In the genomic region with DNA sequence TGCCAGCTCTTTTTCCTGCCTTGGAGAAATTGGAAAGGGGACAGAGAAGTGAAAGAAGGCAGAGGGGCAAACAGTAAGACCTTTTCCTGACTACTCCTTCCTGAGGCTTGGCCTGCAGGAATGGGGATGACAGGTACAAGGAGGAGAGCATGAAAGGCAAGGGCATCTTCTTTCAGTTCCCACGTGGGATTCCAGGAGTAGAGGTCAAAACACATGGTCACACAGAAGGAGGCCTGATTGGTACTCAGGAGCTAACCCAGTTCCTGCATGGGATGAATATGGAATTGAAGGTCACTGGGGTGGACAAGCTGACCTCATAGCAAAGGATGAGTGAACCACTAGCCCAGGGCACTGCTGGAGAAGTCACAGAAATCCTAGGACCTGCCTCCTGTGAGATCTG, we compare ENCODE assay signal across 31 cellular contexts.
"Had no signal": no experiment of that assay in that cellular context is flagged by ENCODE, and none has a peak within 500 bp of the region (broad histone marks: within the 10 kb centered on the region; RNA-seq: fewer than 3 reads in every experiment).

No MANE protein-coding gene starts in this region.

- H3K27ac Mint-ChIP-seq: activated CD4-positive, alpha-beta memory T cell treated with anti-CD3 and anti-CD28 coated beads for 36 hours; activated CD4-positive, alpha-beta T cell treated with anti-CD3 and anti-CD28 coated beads for 36 hours; activated CD4-positive, alpha-beta T cell treated with anti-CD3 and anti-CD28 coated beads, Interleukin-2, amount 10 ng/mL, durations not matched to agents 24 days and 14 days; activated CD8-positive, alpha-beta memory T cell treated with anti-CD3 and anti-CD28 coated beads, Interleukin-2, amount 10 ng/mL, durations not matched to agents 7 days and 5 days; activated CD8-positive, alpha-beta T cell treated with anti-CD3 and anti-CD28 coated beads, Interleukin-2, amount 10 ng/mL, durations not matched to agents 7 days and 5 days; activated naive CD4-positive, alpha-beta T cell treated with anti-CD3 and anti-CD28 coated beads for 36 hours; activated naive CD4-positive, alpha-beta T cell treated with anti-CD3 and anti-CD28 coated beads, Interleukin-2, amount 50 U/mL, for 24 hours; activated naive CD8-positive, alpha-beta T cell treated with anti-CD3 and anti-CD28 coated beads for 36 hours; activated naive CD8-positive, alpha-beta T cell treated with anti-CD3 and anti-CD28 coated beads, Interleukin-2, amount 50 U/mL, for 24 hours; activated T-helper 1 cell treated with anti-CD3 and anti-CD28 coated beads, Interleukin-12 subunit alpha, Interleukin-12 subunit beta, Interleukin-2, Interleukin-4 antibody, amounts not matched to agents 30 ng/mL and 10 ng/mL and 1 ng/mL, durations not matched to agents 14 hours and 24 hours and 36 hours; activated T-helper 2 cell treated with anti-CD3 and anti-CD28 coated beads, Interferon-gamma antibody, Interleukin-2, Interleukin-4, amounts not matched to agents 10 μg/mL and 5 μg/mL and 100 μg/mL, durations not matched to agents 14 hours and 24 hours and 36 hours; effector memory CD8-positive, alpha-beta T cell had no signal

- H3K9me3 Mint-ChIP-seq: activated CD4-positive, alpha-beta memory T cell treated with anti-CD3 and anti-CD28 coated beads for 36 hours; activated CD4-positive, alpha-beta T cell treated with anti-CD3 and anti-CD28 coated beads, Interleukin-2, amount 10 ng/mL, durations not matched to agents 24 days and 14 days; activated naive CD4-positive, alpha-beta T cell treated with anti-CD3 and anti-CD28 coated beads for 36 hours; activated naive CD4-positive, alpha-beta T cell treated with anti-CD3 and anti-CD28 coated beads, Interleukin-2, amount 50 U/mL, for 24 hours; activated naive CD8-positive, alpha-beta T cell treated with anti-CD3 and anti-CD28 coated beads for 36 hours; activated naive CD8-positive, alpha-beta T cell treated with anti-CD3 and anti-CD28 coated beads, Interleukin-2, amount 50 U/mL, for 24 hours; activated T-helper 1 cell treated with anti-CD3 and anti-CD28 coated beads, Interleukin-12 subunit alpha, Interleukin-12 subunit beta, Interleukin-2, Interleukin-4 antibody, amounts not matched to agents 30 ng/mL and 10 ng/mL and 1 ng/mL, durations not matched to agents 14 hours and 24 hours and 36 hours; activated T-helper 2 cell treated with anti-CD3 and anti-CD28 coated beads, Interferon-gamma antibody, Interleukin-2, Interleukin-4, amounts not matched to agents 10 μg/mL and 5 μg/mL and 100 μg/mL, durations not matched to agents 14 hours and 24 hours and 36 hours; effector memory CD8-positive, alpha-beta T cell had no signal

- DNase-seq: activated CD4-positive, alpha-beta memory T cell treated with anti-CD3 and anti-CD28 coated beads for 36 hours; activated CD4-positive, alpha-beta T cell treated with anti-CD3 and anti-CD28 coated beads for 36 hours; activated CD4-positive, alpha-beta T cell treated with anti-CD3 and anti-CD28 coated beads, Interleukin-2, amount 10 ng/mL, durations not matched to agents 24 days and 14 days; activated CD4-positive, CD25-positive, alpha-beta regulatory T cell; activated CD4-positive, CD25-positive, alpha-beta regulatory T cell treated with anti-CD3 and anti-CD28 coated beads, Interleukin-2, amount 50 U/mL, for 72 hours; activated CD8-positive, alpha-beta memory T cell treated with anti-CD3 and anti-CD28 coated beads, Interleukin-2, amount 10 ng/mL, durations not matched to agents 7 days and 5 days; activated CD8-positive, alpha-beta memory T cell treated with anti-CD3 and anti-CD28 coated beads, Interleukin-2, amount 50 U/mL, for 4 hours; activated CD8-positive, alpha-beta T cell treated with anti-CD3 and anti-CD28 coated beads, Interleukin-2, amount 10 ng/mL, durations not matched to agents 7 days and 5 days; activated effector memory CD4-positive, alpha-beta T cell treated with anti-CD3 and anti-CD28 coated beads, Interleukin-2, amount 50 U/mL, for 16 hours; activated naive CD4-positive, alpha-beta T cell treated with anti-CD3 and anti-CD28 coated beads for 36 hours; activated naive CD8-positive, alpha-beta T cell treated with anti-CD3 and anti-CD28 coated beads for 36 hours; activated naive CD8-positive, alpha-beta T cell treated with anti-CD3 and anti-CD28 coated beads, Interleukin-2, amount 50 U/mL, for 24 hours; activated T-cell treated with anti-CD3 and anti-CD28 coated beads, Interleukin-2, amount 50 U/mL, for 1 hour; activated T-cell treated with anti-CD3 and anti-CD28 coated beads, Interleukin-2, amount 50 U/mL, for 48 hours; adrenal gland; amygdala; aorta; body of pancreas; caudate nucleus; cortex of kidney; dermis blood vessel endothelial cell; effector CD4-positive, alpha-beta T cell; effector memory CD8-positive, alpha-beta T cell; erythroblast; foreskin keratinocyte; T-helper 2 cell had no signal

- H3K27ac ChIP-seq: adrenal gland, body of pancreas, esophagus muscularis mucosa, foreskin keratinocyte, gastroesophageal sphincter had no signal

- H3K4me3 ChIP-seq: adrenal gland, body of pancreas, esophagus muscularis mucosa, gastroesophageal sphincter had no signal

- H3K4me3 Mint-ChIP-seq: activated CD4-positive, alpha-beta memory T cell treated with anti-CD3 and anti-CD28 coated beads for 36 hours; activated CD4-positive, alpha-beta T cell treated with anti-CD3 and anti-CD28 coated beads for 36 hours; activated CD4-positive, alpha-beta T cell treated with anti-CD3 and anti-CD28 coated beads, Interleukin-2, amount 10 ng/mL, durations not matched to agents 24 days and 14 days; activated CD8-positive, alpha-beta memory T cell treated with anti-CD3 and anti-CD28 coated beads, Interleukin-2, amount 10 ng/mL, durations not matched to agents 7 days and 5 days; activated CD8-positive, alpha-beta T cell treated with anti-CD3 and anti-CD28 coated beads, Interleukin-2, amount 10 ng/mL, durations not matched to agents 7 days and 5 days; activated naive CD4-positive, alpha-beta T cell treated with anti-CD3 and anti-CD28 coated beads for 36 hours; activated naive CD4-positive, alpha-beta T cell treated with anti-CD3 and anti-CD28 coated beads, Interleukin-2, amount 50 U/mL, for 24 hours; activated naive CD8-positive, alpha-beta T cell treated with anti-CD3 and anti-CD28 coated beads for 36 hours; activated naive CD8-positive, alpha-beta T cell treated with anti-CD3 and anti-CD28 coated beads, Interleukin-2, amount 50 U/mL, for 24 hours; activated T-helper 1 cell treated with anti-CD3 and anti-CD28 coated beads, Interleukin-12 subunit alpha, Interleukin-12 subunit beta, Interleukin-2, Interleukin-4 antibody, amounts not matched to agents 30 ng/mL and 10 ng/mL and 1 ng/mL, durations not matched to agents 14 hours and 24 hours and 36 hours; effector memory CD8-positive, alpha-beta T cell had no signal

- H3K27me3 ChIP-seq: adrenal gland, body of pancreas, esophagus muscularis mucosa, foreskin keratinocyte, gastroesophageal sphincter had no signal

- ATAC-seq: activated CD4-positive, alpha-beta T cell treated with anti-CD3 and anti-CD28 coated beads for 36 hours; activated CD8-positive, alpha-beta memory T cell treated with anti-CD3 and anti-CD28 coated beads, Interleukin-2, amount 10 ng/mL, durations not matched to agents 7 days and 5 days; activated CD8-positive, alpha-beta T cell treated with anti-CD3 and anti-CD28 coated beads, Interleukin-2, amount 10 ng/mL, durations not matched to agents 7 days and 5 days; activated naive CD8-positive, alpha-beta T cell treated with anti-CD3 and anti-CD28 coated beads, Interleukin-2, amount 50 U/mL, for 24 hours; body of pancreas; effector memory CD8-positive, alpha-beta T cell; foreskin keratinocyte; gastroesophageal sphincter had no signal

- H3K4me1 ChIP-seq: adrenal gland, body of pancreas had no signal

- H3K4me1 Mint-ChIP-seq: activated CD4-positive, alpha-beta T cell treated with anti-CD3 and anti-CD28 coated beads for 36 hours; activated CD4-positive, alpha-beta T cell treated with anti-CD3 and anti-CD28 coated beads, Interleukin-2, amount 10 ng/mL, durations not matched to agents 24 days and 14 days; activated CD8-positive, alpha-beta memory T cell treated with anti-CD3 and anti-CD28 coated beads, Interleukin-2, amount 10 ng/mL, durations not matched to agents 7 days and 5 days; activated naive CD4-positive, alpha-beta T cell treated with anti-CD3 and anti-CD28 coated beads, Interleukin-2, amount 50 U/mL, for 24 hours; activated naive CD8-positive, alpha-beta T cell treated with anti-CD3 and anti-CD28 coated beads for 36 hours; activated naive CD8-positive, alpha-beta T cell treated with anti-CD3 and anti-CD28 coated beads, Interleukin-2, amount 50 U/mL, for 24 hours had no signal

- H3K9me3 ChIP-seq: adrenal gland, body of pancreas, esophagus muscularis mucosa, gastroesophageal sphincter had no signal

- H3K36me3 ChIP-seq: adrenal gland, esophagus muscularis mucosa, gastroesophageal sphincter had no signal

- H3K36me3 Mint-ChIP-seq: activated CD4-positive, alpha-beta memory T cell treated with anti-CD3 and anti-CD28 coated beads for 36 hours; activated CD8-positive, alpha-beta memory T cell treated with anti-CD3 and anti-CD28 coated beads, Interleukin-2, amount 10 ng/mL, durations not matched to agents 7 days and 5 days; activated naive CD4-positive, alpha-beta T cell treated with anti-CD3 and anti-CD28 coated beads, Interleukin-2, amount 50 U/mL, for 24 hours; activated naive CD8-positive, alpha-beta T cell treated with anti-CD3 and anti-CD28 coated beads for 36 hours had no signal
